8 cellular contexts compared by ENCODE assay signal in genomic region chr3:173397161-173398110, GRCh38. TPM values are rescaled to one million over a fixed set of nuclear protein-coding genes. Genes with fewer than 3 reads are reported as not detected.
A peak's percentile ranks its signal among the peaks of the same experiment; 100 is the strongest.
DNase-seq lines count a peak whose midpoint lies in the region; ATAC-seq and TF ChIP-seq lines count a peak whose summit lies in the region.

TSS of gene NLGN1 (plus strand) at chr3:173397744.

- H3K4me1 ChIP-seq in muscle layer of colon (ENCODE audit: insufficient read depth, low read length) = peaks cover 16% of the 10 kb centered on the region
- peaks cover 0 to 37% (median 19%) of the 10 kb centered on the region in 4 donors for H3K4me1 ChIP-seq in upper lobe of left lung

- peak; percentile 82 for ATAC-seq in upper lobe of left lung (ENCODE audit: low FRiP score in 2 of 2)
- ATAC-seq in HG02588 (IDR thresholded peaks at IDR 0.05; ENCODE audit: unreplicated experiment) = no peak

- no peak for TF ChIP-seq EP300 in upper lobe of left lung (IDR thresholded peaks at IDR 0.05)

- no peak for TF ChIP-seq CTCF in WI38 (IDR thresholded peaks at IDR 0.05; ENCODE audit: low read depth, low read length)
- TF ChIP-seq CTCF in fibroblast of pulmonary artery (IDR thresholded peaks at IDR 0.05; ENCODE audit: low read length, missing control alignments) = peak; percentile 19
- TF ChIP-seq CTCF in upper lobe of left lung (IDR thresholded peaks at IDR 0.05) = no peak

- peak within 1 kb of the TSS; percentile 59 for H3K27ac ChIP-seq in muscle layer of colon (ENCODE audit: low read depth, low read length)
- peak within 1 kb of the TSS; percentile 0 to 70 (median 37) for H3K27ac ChIP-seq in upper lobe of left lung

- peak within 1 kb of the TSS; percentile 80 for H3K4me3 ChIP-seq in WI38 (ENCODE audit: low read depth, low read length)
- H3K4me3 ChIP-seq in fibroblast of pulmonary artery (replicated peaks; ENCODE audit: low read depth, low read length) = peak within 1 kb of the TSS; percentile 65
- H3K4me3 ChIP-seq in muscle layer of colon (ENCODE audit: low read depth in 1 of 2, low read length in 2 of 2) = peak within 1 kb of the TSS; percentile 86 to 89
- H3K4me3 ChIP-seq in upper lobe of left lung = peak within 1 kb of the TSS; percentile 29 to 60 (median 51)

- H3K9me3 ChIP-seq in muscle layer of colon (ENCODE audit: low read length) = no peaks in the 10 kb centered on the region
- no peaks in the 10 kb centered on the region for H3K9me3 ChIP-seq in upper lobe of left lung

- no peaks in the 10 kb centered on the region for H3K36me3 ChIP-seq in muscle layer of colon (ENCODE audit: insufficient read depth, low read length)
- H3K36me3 ChIP-seq in upper lobe of left lung = no peaks in the 10 kb centered on the region

- H3K9ac ChIP-seq in muscle layer of colon (ENCODE audit: low read length) = peak within 1 kb of the TSS; percentile 67

- DNase-seq in EH (ENCODE audit: low read depth) (peak; percentile 87), NCI-H1436 (lab: John Stamatoyannopoulos, UW) (peak; percentile 87), fibroblast of pulmonary artery (ENCODE audit: low read depth) (peak; percentile 67), upper lobe of left lung (peak; percentile 53 to 92), germinal center (ENCODE audit: low spot score) (no peak)

- H3K27me3 ChIP-seq in muscle layer of colon (ENCODE audit: control insufficient read depth in 1 of 2, insufficient read depth in 2 of 2, low read length in 2 of 2) = peaks cover 0 to 4% of the 10 kb centered on the region in 2 donors
- peaks cover 0 to 10% (median 3%) of the 10 kb centered on the region in 4 donors for H3K27me3 ChIP-seq in upper lobe of left lung

- WGBS in upper lobe of left lung, 2 donors = 4 to 5% methylated on average over 40 to 65 of the region's 70 CpGs

- no peak for TF ChIP-seq POLR2A in upper lobe of left lung (IDR thresholded peaks at IDR 0.05)

RNA-seq across cellular contexts. Expression of gene NLGN1, which starts in this region (rescaled TPM):
- 1 to 10 TPM in 4 of 6 donors, under 1 TPM in 2; under 0.01 to 3.5 (median 1.9) TPM for total RNA-seq in upper lobe of left lung
